Comparison of ENCODE assay signal across 26 cellular contexts in the genomic region with DNA sequence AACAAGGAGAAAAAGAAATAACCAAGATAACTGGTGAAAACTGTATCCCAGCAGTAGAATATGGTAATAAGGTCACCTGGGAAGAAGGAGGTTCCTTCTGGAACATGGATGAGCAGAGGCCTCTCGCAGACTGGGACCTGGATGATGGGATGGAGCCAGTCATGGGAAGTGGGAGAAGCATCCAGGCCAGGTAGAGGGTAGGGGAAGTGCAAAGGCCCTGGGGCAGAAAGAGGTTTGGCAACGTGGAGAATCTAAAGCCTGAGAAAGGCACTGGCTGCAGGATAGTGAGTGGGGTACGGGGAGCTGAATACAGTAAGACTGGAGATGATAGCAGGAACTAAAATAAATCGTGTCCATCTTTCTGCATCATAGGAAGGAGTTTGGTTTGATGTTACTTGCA.
"Had no signal": no experiment of that assay in that cellular context is flagged by ENCODE, and none has a peak within 500 bp of the region (broad histone marks: within the 10 kb centered on the region; RNA-seq: fewer than 3 reads in every experiment).

No MANE protein-coding gene starts in this region.

- H3K4me3 Mint-ChIP-seq: dendritic cell treated with granulocyte-macrophage colony-stimulating factor and Interleukin-4, amounts not matched to agents 40 ng/mL and 50 ng/mL, for 4 days; effector memory CD8-positive, alpha-beta T cell; immature natural killer cell; mesothelial cell of epicardium; naive thymus-derived CD8-positive, alpha-beta T cell had no signal

- H3K27me3 ChIP-seq: colonic mucosa, gastrocnemius medialis, heart left ventricle, hepatocyte had no signal

- H3K27ac ChIP-seq: colonic mucosa, epithelial cell of prostate, esophagus squamous epithelium, gastrocnemius medialis, heart left ventricle, hepatocyte, left lung, lower lobe of right lung had no signal

- DNase-seq: colonic mucosa; cortex of kidney; effector CD8-positive, alpha-beta T cell; effector memory CD8-positive, alpha-beta T cell; erythroblast; esophagus squamous epithelium; foreskin fibroblast; foreskin melanocyte; gastrocnemius medialis; hypothalamus; immature natural killer cell; islet precursor cell; left cardiac atrium; mesenchymal stem cell; naive B cell; naive thymus-derived CD8-positive, alpha-beta T cell had no signal

- H3K79me2 ChIP-seq: hepatocyte had no signal

- H3K4me2 ChIP-seq: hepatocyte had no signal

- H3K36me3 ChIP-seq: colonic mucosa, esophagus squamous epithelium, gastrocnemius medialis, heart left ventricle, left lung, lower lobe of right lung had no signal

- H3K4me3 ChIP-seq: colonic mucosa, esophagus squamous epithelium, gastrocnemius medialis, heart left ventricle, hepatocyte, left lung, lower lobe of right lung, mucosa of descending colon had no signal

- H3K27ac Mint-ChIP-seq: dendritic cell treated with granulocyte-macrophage colony-stimulating factor and Interleukin-4, amounts not matched to agents 40 ng/mL and 50 ng/mL, for 4 days; immature natural killer cell; mesothelial cell of epicardium; naive B cell; naive thymus-derived CD8-positive, alpha-beta T cell had no signal

- H3K9me3 ChIP-seq: colonic mucosa, esophagus squamous epithelium, gastrocnemius medialis, heart left ventricle, left lung, lower lobe of right lung, mucosa of descending colon had no signal

- H3K4me1 ChIP-seq: colonic mucosa had no signal

- H3K36me3 Mint-ChIP-seq: immature natural killer cell; mesothelial cell of epicardium; naive B cell; naive thymus-derived CD8-positive, alpha-beta T cell had no signal

- H3K9me3 Mint-ChIP-seq: dendritic cell treated with granulocyte-macrophage colony-stimulating factor and Interleukin-4, amounts not matched to agents 40 ng/mL and 50 ng/mL, for 4 days; effector memory CD8-positive, alpha-beta T cell; immature natural killer cell; mesothelial cell of epicardium; naive B cell; naive thymus-derived CD8-positive, alpha-beta T cell had no signal

- H2AFZ ChIP-seq: hepatocyte had no signal

- ATAC-seq: effector memory CD8-positive, alpha-beta T cell; esophagus mucosa; gastrocnemius medialis; heart left ventricle; left cardiac atrium; left lung; left ventricle myocardium superior; lower lobe of right lung; mucosa of descending colon; naive thymus-derived CD8-positive, alpha-beta T cell had no signal
